Comparison of ENCODE assay signal across 1 cellular context in genomic region chr2:15034246-15034645, GRCh38.
TF ChIP-seq lines count a peak whose summit lies in the region.

No MANE protein-coding gene starts in this region.

TF ChIP-seq in HepG2, 621 proteins besides CTCF, POLR2A, EP300 and RAD21:
- TF ChIP-seq IKZF5 (CRISPR knock-in tag; IDR thresholded peaks at IDR 0.05) (no peak), TEAD2 (CRISPR knock-in tag; IDR thresholded peaks at IDR 0.05) (no peak), FOXK2 (IDR thresholded peaks at IDR 0.05) (0 out of 2 replicates have a peak, but pooled peaks have one; percentile 5)
